ENCODE assay signal across 1 cellular context in genomic region chr16:3364774-3365427, GRCh38.
TF ChIP-seq lines count a peak whose summit lies in the region.

No MANE protein-coding gene starts in this region.

TF ChIP-seq in HepG2, 621 proteins besides CTCF, POLR2A, EP300 and RAD21 (continues in another document):
- TF ChIP-seq TAF1 (CRISPR knock-in tag; IDR thresholded peaks at IDR 0.05) (peak; percentile 73), NFE2L1 (CRISPR knock-in tag; IDR thresholded peaks at IDR 0.05; ENCODE audit: borderline replicate concordance) (peak; percentile 76; the same call in 1 of the 2 replicates), CREB1 (IDR thresholded peaks at IDR 0.05) (peak; percentile 78), CREB1 (CRISPR knock-in tag; IDR thresholded peaks at IDR 0.05) (peak; percentile 82), ARID4A (CRISPR knock-in tag; IDR thresholded peaks at IDR 0.05; ENCODE audit: borderline replicate concordance) (peak; percentile 51; the same call in 1 of the 2 replicates), ZNF34 (CRISPR knock-in tag; IDR thresholded peaks at IDR 0.05; ENCODE audit: borderline replicate concordance) (0 out of 2 replicates have a peak, but pooled peaks have one; percentile 14), ZNF891 (CRISPR knock-in tag; IDR thresholded peaks at IDR 0.05) (peak; percentile 17; the same call in 1 of the 2 replicates), KAT8 (CRISPR knock-in tag; IDR thresholded peaks at IDR 0.05) (peak; percentile 76), ZC3H4 (CRISPR knock-in tag; IDR thresholded peaks at IDR 0.05; ENCODE audit: borderline replicate concordance) (no peak), ZNF574 (CRISPR knock-in tag; IDR thresholded peaks at IDR 0.05) (peak; percentile 93), ZNF556 (CRISPR knock-in tag; IDR thresholded peaks at IDR 0.05; ENCODE audit: borderline replicate concordance) (0 out of 2 replicates have a peak, but pooled peaks have one; percentile 46), RBM39 (IDR thresholded peaks at IDR 0.05; ENCODE audit: low read depth, low read length, poor library complexity, severe bottlenecking) (peak; percentile 53), DNMT3B (CRISPR knock-in tag; conservative IDR thresholded peaks at IDR 0.05) (no peak), GLMP (CRISPR knock-in tag; IDR thresholded peaks at IDR 0.05; ENCODE audit: borderline replicate concordance) (no peak), SP4 (CRISPR knock-in tag; IDR thresholded peaks at IDR 0.05) (peak; percentile 59; the same call in 1 of the 2 replicates), NONO (IDR thresholded peaks at IDR 0.05) (no peak), NONO (CRISPR knock-in tag; conservative IDR thresholded peaks at IDR 0.05) (no peak), ZNF788 (CRISPR knock-in tag; IDR thresholded peaks at IDR 0.05; ENCODE audit: borderline replicate concordance) (no peak), RNF2 (conservative IDR thresholded peaks at IDR 0.05; ENCODE audit: low read depth) (no peak), CHD2 (IDR thresholded peaks at IDR 0.05; ENCODE audit: low read depth, low read length) (peak; percentile 70), NFYB (CRISPR knock-in tag; IDR thresholded peaks at IDR 0.05) (peak; percentile 70), ZBTB40 (IDR thresholded peaks at IDR 0.05) (peak; percentile 58), ZBTB40 (CRISPR knock-in tag; IDR thresholded peaks at IDR 0.05) (no peak), ZBTB38 (CRISPR knock-in tag; IDR thresholded peaks at IDR 0.05) (no peak), HNRNPLL (IDR thresholded peaks at IDR 0.05; ENCODE audit: low read depth, low read length, poor library complexity, severe bottlenecking) (peak; percentile 23), ZMAT5 (CRISPR knock-in tag; IDR thresholded peaks at IDR 0.05; ENCODE audit: borderline replicate concordance, low read depth) (no peak), ONECUT2 (CRISPR knock-in tag; IDR thresholded peaks at IDR 0.05) (no peak), NR3C1 (CRISPR knock-in tag; IDR thresholded peaks at IDR 0.05) (no peak), JUND (CRISPR knock-in tag; IDR thresholded peaks at IDR 0.05) (no peak), ZNF792 (CRISPR knock-in tag; IDR thresholded peaks at IDR 0.05) (no peak), ZNF143 (CRISPR knock-in tag; IDR thresholded peaks at IDR 0.05) (peak; percentile 87), PHF8 (CRISPR knock-in tag; IDR thresholded peaks at IDR 0.05) (peak; percentile 56; the same call in 1 of the 2 replicates), MEIS1 (CRISPR knock-in tag; IDR thresholded peaks at IDR 0.05; ENCODE audit: borderline replicate concordance) (0 out of 2 replicates have a peak, but pooled peaks have one; percentile 67), MAX (IDR thresholded peaks at IDR 0.05) (peak; percentile 67; the same call in 1 of the 2 replicates), CEBPB (IDR thresholded peaks at IDR 0.05; ENCODE audit: borderline replicate concordance, low read depth, low read length) (peak; percentile 80; the same call in 1 of the 2 replicates), BRD4 (CRISPR knock-in tag; IDR thresholded peaks at IDR 0.05) (no peak), ZZZ3 (CRISPR knock-in tag; IDR thresholded peaks at IDR 0.05; ENCODE audit: borderline replicate concordance) (peak; percentile 63; the same call in 1 of the 2 replicates), CREM (IDR thresholded peaks at IDR 0.05) (peak; percentile 72), CREM (CRISPR knock-in tag; IDR thresholded peaks at IDR 0.05) (no peak), MBD4 (IDR thresholded peaks at IDR 0.05; ENCODE audit: borderline replicate concordance, low read length) (no peak), NFYC (CRISPR knock-in tag; IDR thresholded peaks at IDR 0.05) (peak; percentile 70), ZBTB25 (CRISPR knock-in tag; IDR thresholded peaks at IDR 0.05) (peak; percentile 25; the same call in 1 of the 2 replicates), FOXK1 (CRISPR knock-in tag; IDR thresholded peaks at IDR 0.05; ENCODE audit: borderline replicate concordance, low read depth) (no peak), SOX6 (IDR thresholded peaks at IDR 0.05) (no peak), SOX6 (CRISPR knock-in tag; IDR thresholded peaks at IDR 0.05) (no peak)
